1 cellular context compared by ENCODE assay signal in the genomic region with DNA sequence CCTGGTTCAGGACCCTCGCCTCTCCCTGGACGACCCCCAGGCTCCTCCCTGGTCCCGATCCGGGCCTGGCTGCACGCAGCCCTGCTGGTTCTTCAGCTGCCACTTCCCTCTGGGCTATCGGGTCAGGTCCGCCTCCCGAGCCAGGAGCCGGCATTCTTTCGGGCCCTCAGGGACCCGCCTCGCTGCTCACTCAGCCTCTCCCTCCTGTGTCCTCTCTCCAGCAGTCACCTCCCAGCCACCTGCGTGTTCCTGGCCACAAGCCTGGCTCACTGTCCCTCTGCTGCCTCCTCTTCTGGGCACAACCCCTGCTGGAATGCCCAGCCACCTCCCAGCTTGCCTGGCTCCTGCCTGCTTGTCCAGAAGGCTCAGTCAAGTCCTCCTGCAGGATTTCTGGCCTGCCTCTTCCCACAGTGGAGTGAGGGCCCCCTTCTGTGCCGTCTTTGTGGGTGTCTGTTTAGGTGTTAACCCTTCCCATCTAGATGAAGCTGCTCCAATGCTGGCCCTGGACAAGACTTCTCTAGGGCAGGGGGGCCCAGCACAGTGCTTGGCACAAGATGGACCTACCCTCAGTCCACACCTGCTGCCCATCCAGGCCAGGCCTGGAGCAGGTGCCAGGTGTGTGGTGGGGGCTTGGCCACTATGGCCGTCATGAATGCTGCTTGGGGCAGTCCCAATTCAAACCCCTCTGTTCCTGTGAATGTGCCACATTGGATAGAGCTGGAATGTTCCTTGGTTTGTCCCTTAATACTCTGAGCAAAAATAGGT.
TF ChIP-seq lines count a peak whose summit lies in the region.

No MANE protein-coding gene starts in this region.

TF ChIP-seq in IMR-90, 13 proteins besides CTCF, POLR2A, EP300 and RAD21 (continued from another document):
- no peak for TF ChIP-seq RFX5 (IDR thresholded peaks at IDR 0.05; ENCODE audit: low read depth, low read length)
- no peak for TF ChIP-seq SMC3 (IDR thresholded peaks at IDR 0.05; ENCODE audit: low read depth, low read length)
- TF ChIP-seq, protein P1, sequence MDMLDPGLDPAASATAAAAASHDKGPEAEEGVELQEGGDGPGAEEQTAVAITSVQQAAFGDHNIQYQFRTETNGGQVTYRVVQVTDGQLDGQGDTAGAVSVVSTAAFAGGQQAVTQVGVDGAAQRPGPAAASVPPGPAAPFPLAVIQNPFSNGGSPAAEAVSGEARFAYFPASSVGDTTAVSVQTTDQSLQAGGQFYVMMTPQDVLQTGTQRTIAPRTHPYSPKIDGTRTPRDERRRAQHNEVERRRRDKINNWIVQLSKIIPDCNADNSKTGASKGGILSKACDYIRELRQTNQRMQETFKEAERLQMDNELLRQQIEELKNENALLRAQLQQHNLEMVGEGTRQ (IDR thresholded peaks at IDR 0.05; ENCODE audit: low read depth, low read length), result no peak
- no peak for TF ChIP-seq RCOR1 (IDR thresholded peaks at IDR 0.05; ENCODE audit: insufficient replicate concordance, low read length)
- no peak for TF ChIP-seq MXI1 (IDR thresholded peaks at IDR 0.05; ENCODE audit: borderline replicate concordance, low read depth, low read length)
- no peak for TF ChIP-seq CHD1 (IDR thresholded peaks at IDR 0.05; ENCODE audit: low read depth, low read length)
- TF ChIP-seq FOS (IDR thresholded peaks at IDR 0.05; ENCODE audit: low read depth, low read length), result no peak
- no peak for TF ChIP-seq CEBPB (IDR thresholded peaks at IDR 0.05; ENCODE audit: low read depth, low read length)
